Comparison of ENCODE assay signal across 8 cellular contexts in genomic region chr3:53071882-53072431, GRCh38. TPM values are rescaled to one million over a fixed set of nuclear protein-coding genes. Genes with fewer than 3 reads are reported as not detected.
DNase-seq lines count a peak whose midpoint lies in the region; ATAC-seq and TF ChIP-seq lines count a peak whose summit lies in the region.

No MANE protein-coding gene starts in this region.

- no peaks in the 10 kb centered on the region for H3K27me3 ChIP-seq in CD8-positive, alpha-beta memory T cell (ENCODE audit: insufficient read depth, low read length, poor library complexity, severe bottlenecking)
- H3K27me3 ChIP-seq in Karpas-422 (ENCODE audit: low read length) = no peaks in the 10 kb centered on the region
- H3K27me3 ChIP-seq in neuronal stem cell (ENCODE audit: control insufficient read depth in 3 of 3, insufficient read depth in 3 of 3, low read depth in 1 of 3, low read length in 3 of 3) = peaks cover 0 to 3% (median 0%) of the 10 kb centered on the region in 3 experiments

- no peak overlapping the region for H2BK120ac ChIP-seq in neuronal stem cell (ENCODE audit: low read depth, low read length)

- no CpG with 5 or more reads among the region's 11 CpGs for WGBS in neuronal stem cell (ENCODE audit: extremely low coverage in 2 of 2, insufficient read length in 2 of 2, insufficient replicate concordance in 1 of 2), 2 donors

- no peaks in the 10 kb centered on the region for H3K9me3 ChIP-seq in CD8-positive, alpha-beta memory T cell (ENCODE audit: low read length)
- H3K9me3 ChIP-seq in Karpas-422 (ENCODE audit: low read length) (no peaks in the 10 kb centered on the region), neuronal stem cell (replicated peaks in 1 of 2; ENCODE audit: control insufficient read depth in 2 of 2, insufficient read depth in 1 of 2, low read depth in 1 of 2, low read length in 2 of 2) (no peaks in the 10 kb centered on the region)

- TF ChIP-seq CTCF in mesothelial cell of epicardium (IDR thresholded peaks at IDR 0.05; ENCODE audit: unreplicated experiment) = no peak

- peak overlapping the region; percentile 83 for H3K18ac ChIP-seq in neuronal stem cell (ENCODE audit: low read length)

- H3K9me3 Mint-ChIP-seq in CD8-positive, alpha-beta memory T cell = no peaks in the 10 kb centered on the region
- no peaks in the 10 kb centered on the region for H3K9me3 Mint-ChIP-seq in effector memory CD8-positive, alpha-beta T cell
- H3K9me3 Mint-ChIP-seq in mesothelial cell of epicardium = no peaks in the 10 kb centered on the region

- peak overlapping the region; percentile 88 for H3K4me3 ChIP-seq in CD8-positive, alpha-beta memory T cell (ENCODE audit: low read length)
- H3K4me3 ChIP-seq in Karpas-422 (ENCODE audit: low read length) (peak overlapping the region; percentile 79; the same call in 1 of the 2 replicates), neuronal stem cell (ENCODE audit: low read length in 2 of 2) (no peak overlapping the region)

- H3K36me3 Mint-ChIP-seq in CD8-positive, alpha-beta memory T cell = peaks cover 0 to 3% (median 0%) of the 10 kb centered on the region in 3 donors
- H3K36me3 Mint-ChIP-seq in effector memory CD8-positive, alpha-beta T cell (ENCODE audit: insufficient read depth) = peaks cover 8% of the 10 kb centered on the region
- no peaks in the 10 kb centered on the region for H3K36me3 Mint-ChIP-seq in mesothelial cell of epicardium

- no peaks in the 10 kb centered on the region for H3K9me2 ChIP-seq in Karpas-422 (replicated peaks; ENCODE audit: insufficient read depth, low read length)

- no peak overlapping the region for H4K8ac ChIP-seq in neuronal stem cell (ENCODE audit: low read depth, low read length)

- H2BK12ac ChIP-seq in neuronal stem cell (ENCODE audit: low read length) = no peak overlapping the region

- H4K20me1 ChIP-seq in Karpas-422 (ENCODE audit: insufficient read depth, low read depth, low read length) = no peaks in the 10 kb centered on the region

- peaks cover 13 to 23% (median 14%) of the 10 kb centered on the region in 3 donors for H3K4me1 Mint-ChIP-seq in CD8-positive, alpha-beta memory T cell
- peaks cover 10 to 13% of the 10 kb centered on the region in 2 donors for H3K4me1 Mint-ChIP-seq in effector memory CD8-positive, alpha-beta T cell (ENCODE audit: low read depth in 2 of 2)
- H3K4me1 Mint-ChIP-seq in mesothelial cell of epicardium = peaks cover 11% of the 10 kb centered on the region

- peaks cover 10% of the 10 kb centered on the region for H3K4me1 ChIP-seq in CD8-positive, alpha-beta memory T cell (ENCODE audit: insufficient read depth, low read length)
- H3K4me1 ChIP-seq in Karpas-422 (ENCODE audit: low read length) (peaks cover 28% of the 10 kb centered on the region), neuronal stem cell (ENCODE audit: control insufficient read depth in 2 of 2, insufficient read depth in 1 of 2, low read depth in 1 of 2, low read length in 2 of 2) (peaks cover 11 to 15% of the 10 kb centered on the region in 2 donors)

- H3K4me2 ChIP-seq in Karpas-422 (ENCODE audit: low read depth, low read length, poor library complexity, severe bottlenecking) = peak overlapping the region; percentile 90
- no peak overlapping the region for H3K4me2 ChIP-seq in neuronal stem cell (ENCODE audit: insufficient read depth, low read length, poor library complexity, severe bottlenecking)

- H3K4me3 Mint-ChIP-seq in CD8-positive, alpha-beta memory T cell = peak overlapping the region; percentile 85 to 96 (median 91)
- peak overlapping the region; percentile 89 to 97 for H3K4me3 Mint-ChIP-seq in effector memory CD8-positive, alpha-beta T cell
- H3K4me3 Mint-ChIP-seq in mesothelial cell of epicardium = no peak overlapping the region

- no peak overlapping the region for H4K91ac ChIP-seq in neuronal stem cell (ENCODE audit: low read depth, low read length, poor library complexity)

- H3K23ac ChIP-seq in neuronal stem cell (ENCODE audit: low read depth, low read length, poor library complexity) = no peak overlapping the region

- no peaks in the 10 kb centered on the region for H3K79me1 ChIP-seq in neuronal stem cell (ENCODE audit: low read depth, low read length)

- H2BK5ac ChIP-seq in neuronal stem cell (ENCODE audit: low read length) = no peak overlapping the region

- peak overlapping the region in 7 of 8 donors; percentile 90 to 98 (median 94) for H3K27ac Mint-ChIP-seq in CD8-positive, alpha-beta memory T cell
- H3K27ac Mint-ChIP-seq in effector memory CD8-positive, alpha-beta T cell = peak overlapping the region; percentile 88 to 97
- no peak overlapping the region for H3K27ac Mint-ChIP-seq in mesothelial cell of epicardium

- POLR2A ChIA-PET in CD8-positive, alpha-beta memory T cell (lab: Charles Lee) = interaction anchor here (1.1 kb wide), 1 partner anchor 26 kb away, joined by 4 read pairs; the partner anchor contains the start of gene SFMBT1

- CTCF ChIA-PET in CD8-positive, alpha-beta memory T cell (lab: Charles Lee) = interaction anchor here (1.0 to 1.8 kb wide), 5 partner anchors 25 to 227 kb away, joined by 3 to 7 read pairs (median 3); no protein-coding TSS in a partner anchor

- no peaks in the 10 kb centered on the region for H3K36me3 ChIP-seq in CD8-positive, alpha-beta memory T cell (ENCODE audit: insufficient read depth, low read length)
- H3K36me3 ChIP-seq in Karpas-422 (ENCODE audit: insufficient read depth, low read length) (no peaks in the 10 kb centered on the region), neuronal stem cell (replicated peaks in 1 of 2; ENCODE audit: control insufficient read depth in 2 of 2, insufficient read depth in 2 of 2, low read length in 2 of 2) (no peaks in the 10 kb centered on the region)

- H2AFZ ChIP-seq in Karpas-422 (ENCODE audit: low read length) = 0 out of 2 replicates have a peak overlapping the region, but pooled peaks have one; percentile 91
- peak overlapping the region; percentile 93 for H2AFZ ChIP-seq in neuronal stem cell (ENCODE audit: low read length)

- DNase-seq in CD8-positive, alpha-beta memory T cell = no peak
- DNase-seq in Karpas-422 = no peak
- DNase-seq in effector memory CD8-positive, alpha-beta T cell = no peak
- no peak for DNase-seq in neuronal stem cell (ENCODE audit: low spot score)
- DNase-seq in midbrain (lab: John Stamatoyannopoulos, UW) = no peak
- DNase-seq in medulla oblongata (ENCODE audit: extremely low spot score) = no peak
- DNase-seq in mesothelial cell of epicardium (ENCODE audit: low spot score in 2 of 2, unreplicated experiment in 2 of 2) = no peak
- DNase-seq in AG20443 (ENCODE audit: low spot score) = no peak

- H3K27me3 Mint-ChIP-seq in CD8-positive, alpha-beta memory T cell = no peaks in the 10 kb centered on the region
- H3K27me3 Mint-ChIP-seq in effector memory CD8-positive, alpha-beta T cell = no peaks in the 10 kb centered on the region
- H3K27me3 Mint-ChIP-seq in mesothelial cell of epicardium (ENCODE audit: low read depth) = peaks cover 6% of the 10 kb centered on the region

- no peak for ATAC-seq in effector memory CD8-positive, alpha-beta T cell (replicated peaks)

- H3K27ac ChIP-seq in CD8-positive, alpha-beta memory T cell (ENCODE audit: low read depth, low read length) = no peak overlapping the region
- H3K27ac ChIP-seq in Karpas-422 (ENCODE audit: low read length) (no peak overlapping the region), neuronal stem cell (replicated peaks; ENCODE audit: low read length) (no peak overlapping the region)

- H2AK5ac ChIP-seq in neuronal stem cell (ENCODE audit: low read depth, low read length) = peak overlapping the region; percentile 9

- peak overlapping the region; percentile 80 for H3K9ac ChIP-seq in Karpas-422 (ENCODE audit: low read length)
- H3K9ac ChIP-seq in neuronal stem cell (ENCODE audit: low read depth, low read length, poor library complexity) = no peak overlapping the region

- no peaks in the 10 kb centered on the region for H3K79me2 ChIP-seq in Karpas-422 (ENCODE audit: low read length)

- no peak overlapping the region for H3K14ac ChIP-seq in neuronal stem cell (ENCODE audit: low read length)

- no peak overlapping the region for H3K4ac ChIP-seq in neuronal stem cell (ENCODE audit: low read length)

- peak overlapping the region; percentile 61 for H2BK15ac ChIP-seq in neuronal stem cell (ENCODE audit: low read length)

RNA-seq across cellular contexts. Expression of gene SFMBT1, which starts 26.1 kb away (rescaled TPM):
- 10 to 100 TPM; 18.3 to 21.0 TPM for total RNA-seq in CD8-positive, alpha-beta memory T cell
- polyA plus RNA-seq in CD8-positive, alpha-beta memory T cell = 17.0 TPM
- 0.58 and 3.0 TPM in 2 replicates for total RNA-seq in Karpas-422 (2014; rRNA removed; shearing (Covaris generic); ENCODE audit: low replicate concordance)
- polyA plus RNA-seq in neuronal stem cell (2013, experiment 1 of 2) = 7.2 TPM
- polyA plus RNA-seq in neuronal stem cell (2013, experiment 2 of 2) = 7.8 TPM
- total RNA-seq in mesothelial cell of epicardium = 4.1 to 5.4 TPM (median 4.4 TPM) in 3 replicates

RNA-seq across cellular contexts. Expression of gene RFT1, which starts 58.3 kb away (rescaled TPM):
- 10 to 100 TPM; 52.7 to 58.5 TPM for total RNA-seq in CD8-positive, alpha-beta memory T cell
- polyA plus RNA-seq in CD8-positive, alpha-beta memory T cell = 31.3 TPM
- total RNA-seq in Karpas-422 (2014; rRNA removed; shearing (Covaris generic); ENCODE audit: low replicate concordance) = 20.5 and 29.9 TPM in 2 replicates
- polyA plus RNA-seq in neuronal stem cell (2013, experiment 1 of 2) = 9.3 TPM
- 9.6 TPM for polyA plus RNA-seq in neuronal stem cell (2013, experiment 2 of 2)
- 27.7 to 30.4 TPM (median 28.3 TPM) in 3 replicates for total RNA-seq in mesothelial cell of epicardium

Comparison
In these comparisons a context has a peak if more than half of its experiments do, and no peak if none do; other contexts are left out.
1. H3K4me3 ChIP-seq: peak in CD8-positive, alpha-beta memory T cell (single experiment) and Karpas-422 (single experiment); none in neuronal stem cell (0 of 2).